Comparison of ENCODE assay signal across 24 cellular contexts in genomic region chr19:41527079-41527478, GRCh38. TPM values are rescaled to one million over a fixed set of nuclear protein-coding genes. Genes with fewer than 3 reads are reported as not detected.
DNase-seq lines count a peak whose midpoint lies in the region; ATAC-seq, FAIRE-seq and TF ChIP-seq lines count a peak whose summit lies in the region.
"Had no signal": no experiment of that assay in that cellular context is flagged by ENCODE, and none has a peak within 500 bp of the region (broad histone marks: within the 10 kb centered on the region; RNA-seq: fewer than 3 reads in every experiment).

No MANE protein-coding gene starts in this region.

- TF ChIP-seq EP300 in A549 (IDR thresholded peaks at IDR 0.05) = no peak

- no peak for TF ChIP-seq RAD21 in A549 (conservative IDR thresholded peaks at IDR 0.05 in 1 of 2, IDR thresholded peaks at IDR 0.05 in 1 of 2)

- ATAC-seq in A549 = no peak

- H3K27me3 Mint-ChIP-seq in endothelial cell (ENCODE audit: unreplicated experiment) = peaks cover 11% of the 10 kb centered on the region

- no peaks in the 10 kb centered on the region for H3K36me3 ChIP-seq in GM23248 (ENCODE audit: low read depth)
- no peaks in the 10 kb centered on the region for H3K36me3 ChIP-seq in colonic mucosa
- H3K36me3 ChIP-seq: HAP-1 had no signal

- CTCF ChIA-PET in A549 (lab: Yijun Ruan, JAX) = interaction anchor here (3.9 to 9.7 kb wide), 2 partner anchors 44 to 78 kb away, joined by 35 to 76 read pairs; no protein-coding TSS in a partner anchor

- in situ Hi-C loops in GM23248 (cut with MboI) = no loop called here

- H3K9me3 ChIP-seq in A549 (peaks cover 20% of the 10 kb centered on the region; the same call in 2 of the 3 replicates), GM23248 (ENCODE audit: low read depth) (no peaks in the 10 kb centered on the region), colonic mucosa (no peaks in the 10 kb centered on the region)
- H3K9me3 ChIP-seq: HAP-1 had no signal

- WGBS in A549 (ENCODE audit: missing lambda C conversion rate) = 9% methylated on average over 3 of the region's 3 CpGs
- 2 to 4% methylated on average over 3 of the region's 3 CpGs for WGBS in GM23248 (ENCODE audit: low coverage in 1 of 2, low lambda C conversion rate in 2 of 2, missing lambda C conversion rate in 2 of 2), 2 experiments

- peak; percentile 85 for FAIRE-seq in A549 (lab: Jason Lieb, UNC)
- FAIRE-seq: D721Med, GM12891, GM18507, H54 had no signal

- H3K4me1 ChIP-seq in A549 = peaks cover 10% of the 10 kb centered on the region; the same call in 2 of the 3 replicates
- peaks cover 14% of the 10 kb centered on the region for H3K4me1 ChIP-seq in GM23248 (ENCODE audit: insufficient read depth)
- no peaks in the 10 kb centered on the region for H3K4me1 ChIP-seq in colonic mucosa
- H3K4me1 ChIP-seq: HAP-1 had no signal

- H3K4me3 ChIP-seq in A549 (no peak overlapping the region), GM23248 (no peak overlapping the region), foreskin fibroblast (ENCODE audit: low read depth in 1 of 2, low read length in 2 of 2) (no peak overlapping the region), colonic mucosa (no peak overlapping the region)
- H3K4me3 ChIP-seq: BLaER1, HAP-1 had no signal

- no peaks in the 10 kb centered on the region for H4K20me1 ChIP-seq in GM23248 (ENCODE audit: insufficient read depth)
- H4K20me1 ChIP-seq: BLaER1 had no signal

- POLR2A ChIA-PET in A549 (lab: Yijun Ruan, JAX) = no interaction called here

- no peak overlapping the region for H3K4me2 ChIP-seq in A549
- no peak overlapping the region for H3K4me2 ChIP-seq in GM23248 (ENCODE audit: unreplicated experiment)
- H3K4me2 ChIP-seq: BLaER1 had no signal

- TF ChIP-seq POLR2A in A549 (IDR thresholded peaks at IDR 0.05; ENCODE audit: low read length) = no peak

- no peak overlapping the region for H3K27ac Mint-ChIP-seq in endothelial cell (ENCODE audit: unreplicated experiment)
- H3K27ac Mint-ChIP-seq: CD4-positive, alpha-beta T cell; HFFc6 had no signal

- H3K36me3 Mint-ChIP-seq in endothelial cell (ENCODE audit: low read depth, unreplicated experiment) = peaks cover 26% of the 10 kb centered on the region
- H3K36me3 Mint-ChIP-seq: CD14-positive monocyte had no signal

- H3K27me3 ChIP-seq in GM23248 (replicated peaks; ENCODE audit: insufficient read depth) (peaks cover 21% of the 10 kb centered on the region), colonic mucosa (peaks cover 17% of the 10 kb centered on the region)

- H2AFZ ChIP-seq in GM23248 = no peak overlapping the region

- intact Hi-C loops in colonic mucosa (cut with DNase I) = no loop called here

- no peaks in the 10 kb centered on the region for H3K9me2 ChIP-seq in GM23248 (ENCODE audit: insufficient read depth)

- no peaks in the 10 kb centered on the region for H3K79me2 ChIP-seq in GM23248 (ENCODE audit: insufficient read depth)

- H3F3A ChIP-seq in GM23248 (ENCODE audit: insufficient read depth) = peaks cover 17% of the 10 kb centered on the region

- peaks cover 46% of the 10 kb centered on the region for H3K4me1 Mint-ChIP-seq in endothelial cell (ENCODE audit: unreplicated experiment)

- H3K9ac ChIP-seq in GM23248 (no peak overlapping the region), colonic mucosa (ENCODE audit: low read depth in 2 of 2, low read length in 2 of 2) (no peak overlapping the region)
- H3K9ac ChIP-seq: BLaER1 had no signal

- H3K9me3 Mint-ChIP-seq in endothelial cell (ENCODE audit: unreplicated experiment) = peaks cover 6% of the 10 kb centered on the region
- H3K9me3 Mint-ChIP-seq: CD4-positive, alpha-beta T cell; HFFc6 had no signal

- TF ChIP-seq CTCF in A549 (IDR thresholded peaks at IDR 0.05) = no peak
- no peak for TF ChIP-seq CTCF in endothelial cell (IDR thresholded peaks at IDR 0.05; ENCODE audit: unreplicated experiment)
- no peak for TF ChIP-seq CTCF in foreskin fibroblast (IDR thresholded peaks at IDR 0.05; ENCODE audit: low read depth, low read length)
- TF ChIP-seq CTCF in colonic mucosa (IDR thresholded peaks at IDR 0.05) = no peak

- DNase-seq in A549 (ENCODE audit: low read depth in 1 of 2, low spot score in 1 of 2) (no peak), GM23248 (peak; percentile 18), endothelial cell (ENCODE audit: low spot score) (no peak), foreskin fibroblast (peak; percentile 20 to 61), OCI-M1 (lab: John Stamatoyannopoulos, UW) (no peak), colonic mucosa (no peak), superior temporal gyrus (ENCODE audit: extremely low spot score) (no peak)
- no peak for DNase-seq in activated CD4-positive, alpha-beta T cell treated with anti-CD3 and anti-CD28 coated beads for 48 hours
- DNase-seq: 8988T; CD4-positive, alpha-beta T cell; CD8-positive, alpha-beta memory T cell; DMS 273 treated with DMSO at 0.1 percent for 48 hours; DMS79; EL; GDM1; GOT3; HFFc6 had no signal

- H3K4me3 Mint-ChIP-seq in endothelial cell (ENCODE audit: unreplicated experiment) = peak overlapping the region; percentile 17
- H3K4me3 Mint-ChIP-seq: CD14-positive monocyte; CD4-positive, alpha-beta T cell; CD8-positive, alpha-beta memory T cell; HFFc6 had no signal

- H3K27ac ChIP-seq in A549 (no peak overlapping the region), GM23248 (no peak overlapping the region), colonic mucosa (no peak overlapping the region)
- H3K27ac ChIP-seq: BLaER1 had no signal

TF ChIP-seq in A549, 52 proteins besides CTCF, POLR2A, EP300 and RAD21 (continues in another document):
- TF ChIP-seq HOXB5 (CRISPR knock-in tag; IDR thresholded peaks at IDR 0.05) = no peak
- TF ChIP-seq CEBPB (IDR thresholded peaks at IDR 0.05) = no peak
- TF ChIP-seq KDM5A (IDR thresholded peaks at IDR 0.05) = no peak
- TF ChIP-seq, protein P1, sequence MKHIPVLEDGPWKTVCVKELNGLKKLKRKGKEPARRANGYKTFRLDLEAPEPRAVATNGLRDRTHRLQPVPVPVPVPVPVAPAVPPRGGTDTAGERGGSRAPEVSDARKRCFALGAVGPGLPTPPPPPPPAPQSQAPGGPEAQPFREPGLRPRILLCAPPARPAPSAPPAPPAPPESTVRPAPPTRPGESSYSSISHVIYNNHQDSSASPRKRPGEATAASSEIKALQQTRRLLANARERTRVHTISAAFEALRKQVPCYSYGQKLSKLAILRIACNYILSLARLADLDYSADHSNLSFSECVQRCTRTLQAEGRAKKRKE (CRISPR knock-in tag; IDR thresholded peaks at IDR 0.05; ENCODE audit: low read depth) = no peak
- no peak for TF ChIP-seq HES2 (IDR thresholded peaks at IDR 0.05)
- no peak for TF ChIP-seq CHD2 (IDR thresholded peaks at IDR 0.05; ENCODE audit: low read length, partially characterized antibody)
- TF ChIP-seq SREBF2 (IDR thresholded peaks at IDR 0.05) = no peak
- no peak for TF ChIP-seq RCOR1 (IDR thresholded peaks at IDR 0.05; ENCODE audit: low read depth, low read length)
- TF ChIP-seq REST (IDR thresholded peaks at IDR 0.05) = no peak
- no peak for TF ChIP-seq FOXS1 (CRISPR knock-in tag; IDR thresholded peaks at IDR 0.05)
- peak; percentile 97 for TF ChIP-seq RNF2 (IDR thresholded peaks at IDR 0.05; ENCODE audit: borderline replicate concordance, low read depth)
- peak; percentile 4 for TF ChIP-seq ZFP36 (IDR thresholded peaks at IDR 0.05; ENCODE audit: borderline replicate concordance, partially characterized antibody)
- no peak for TF ChIP-seq HEYL (CRISPR knock-in tag; IDR thresholded peaks at IDR 0.05)

RNA-seq across cellular contexts. Expression of gene CEACAM21, which starts 48.9 kb away (rescaled TPM):
- polyA plus RNA-seq in A549 (2011; rRNA removed) (not detected in 2 replicates), A549 (2017; fragmentation: RNase III; extraction: RNeasy Plus Mini Kit Qiagen cat#74134 plus additional on column Dnase treatment) (not detected in 3 replicates), GM23248 (2016; fragmentation: Nextera tagmentation; extraction: Ambion mirVana) (not detected in 2 replicates)
- not detected in 2 replicates for polyA plus RNA-seq in A549 (2012; cell fraction: cytosol; rRNA removed)
- polyA plus RNA-seq in A549 (2012; cell fraction: nucleus; rRNA removed) = not detected in 2 replicates
- polyA minus RNA-seq in A549 (2011; rRNA and poly(A)+ RNA removed) = not detected in 2 replicates
- total RNA-seq in GM23248 (2014; rRNA removed; shearing (Covaris generic)) = not detected in 2 replicates
- total RNA-seq in endothelial cell (ENCODE audit: unreplicated experiment) (74.1 TPM), colonic mucosa (under 1 TPM; 0.25 to 0.45 TPM)
- total RNA-seq: HFFc6 had no signal

Comparison
In these comparisons a context has a peak if more than half of its experiments do, and no peak if none do; other contexts are left out.
1. DNase-seq: peak in GM23248 (single experiment) and foreskin fibroblast (2 of 2); none in A549 (0 of 2), endothelial cell (single experiment), OCI-M1 (single experiment), colonic mucosa (single experiment), activated CD4-positive, alpha-beta T cell treated with anti-CD3 and anti-CD28 coated beads for 48 hours (single experiment) and superior temporal gyrus (single experiment).
2. RNA of gene CEACAM21, which starts 48.9 kb away (total RNA-seq): 74.1 TPM in endothelial cell (single experiment); 0.25 to 0.45 TPM in colonic mucosa and not detected in GM23248; every median in the first group is over 10 times any median in the second.